In the genomic region with DNA sequence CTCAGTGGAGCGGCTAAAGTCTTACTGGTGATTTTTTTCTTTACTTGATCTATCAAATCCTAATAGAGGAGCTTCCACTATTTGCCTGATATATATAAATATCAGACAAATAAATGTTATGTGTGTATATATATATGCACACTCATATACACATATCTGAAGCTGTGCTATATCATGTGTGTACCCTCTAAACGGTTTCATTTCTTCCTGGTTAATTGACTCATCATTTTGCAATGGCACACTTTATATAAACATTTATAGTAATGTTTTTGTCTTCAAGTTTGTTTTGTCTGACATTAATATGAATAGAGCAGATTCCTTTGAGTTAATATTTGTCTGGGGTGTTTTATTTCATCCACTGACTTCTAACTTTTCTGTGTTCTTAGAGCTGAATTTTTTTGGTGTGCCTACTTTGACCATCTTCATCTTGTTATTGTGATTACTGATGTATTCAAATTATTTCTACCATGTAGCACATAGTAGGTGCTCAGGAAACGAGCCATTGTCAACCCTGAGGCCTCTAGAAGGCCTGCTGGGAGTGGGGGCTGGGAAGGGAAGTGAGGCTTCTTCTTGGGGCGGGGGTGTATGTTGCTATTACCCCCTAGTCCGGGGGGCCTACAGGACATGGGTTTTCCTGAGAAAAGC, we compare ENCODE assay signal across 9 cellular contexts.
DNase-seq lines count a peak whose midpoint lies in the region; ATAC-seq and TF ChIP-seq lines count a peak whose summit lies in the region.
"Had no signal": no experiment of that assay in that cellular context is flagged by ENCODE, and none has a peak within 500 bp of the region (broad histone marks: within the 10 kb centered on the region; RNA-seq: fewer than 3 reads in every experiment).

No MANE protein-coding gene starts in this region.

- TF ChIP-seq CTCF in PC-3 (conservative IDR thresholded peaks at IDR 0.05; ENCODE audit: low read depth, low read length) (no peak), psoas muscle (IDR thresholded peaks at IDR 0.05) (no peak), Calu3 (IDR thresholded peaks at IDR 0.05; ENCODE audit: unreplicated experiment) (no peak)

- BruUV-seq in PC-3 (replicated peaks; lab: Mats Ljungman, UMichigan) (no TSS peak), Calu3 (replicated peaks; lab: Mats Ljungman, UMichigan) (no TSS peak)

- peaks cover 25% of the 10 kb centered on the region for H3K4me1 ChIP-seq in CD4-positive, alpha-beta memory T cell (ENCODE audit: insufficient read depth, low read length)
- peaks cover 5% of the 10 kb centered on the region; the same call in 1 of the 2 replicates for H3K4me1 ChIP-seq in PC-3 (ENCODE audit: insufficient read depth, low read length)
- peaks cover 4 to 12% of the 10 kb centered on the region in 2 donors for H3K4me1 ChIP-seq in duodenal mucosa (ENCODE audit: control insufficient read depth in 1 of 2, insufficient read depth in 2 of 2, low read length in 2 of 2)
- H3K4me1 ChIP-seq in psoas muscle: peaks cover 3% of the 10 kb centered on the region

- no peaks in the 10 kb centered on the region for H4K20me1 ChIP-seq in PC-3 (ENCODE audit: low read length)

- no peak overlapping the region for H3K4me2 ChIP-seq in PC-3 (ENCODE audit: low read length)

- peaks cover 2 to 47% (median 11%) of the 10 kb centered on the region in 4 donors for H3K4me1 Mint-ChIP-seq in CD4-positive, alpha-beta memory T cell
- H3K4me1 Mint-ChIP-seq in Calu3 (ENCODE audit: low read depth, unreplicated experiment): peaks cover 41% of the 10 kb centered on the region

- peaks cover 0 to 2% (median 0%) of the 10 kb centered on the region in 8 donors for H3K9me3 Mint-ChIP-seq in CD4-positive, alpha-beta memory T cell
- no peaks in the 10 kb centered on the region for H3K9me3 Mint-ChIP-seq in Calu3 (ENCODE audit: low read depth, unreplicated experiment)

- H3K9ac ChIP-seq in PC-3 (ENCODE audit: low read length) (no peak overlapping the region), duodenal mucosa (ENCODE audit: low read depth in 1 of 2, low read length in 2 of 2) (no peak overlapping the region)

- peak overlapping the region in 2 of 8 donors; percentile 8 to 49 for H3K4me3 Mint-ChIP-seq in CD4-positive, alpha-beta memory T cell
- H3K4me3 Mint-ChIP-seq in Calu3 (ENCODE audit: low read depth, unreplicated experiment): no peak overlapping the region

- H3F3A ChIP-seq in PC-3 (ENCODE audit: low read length, unreplicated experiment): no peaks in the 10 kb centered on the region

- no peaks in the 10 kb centered on the region for H3K9me3 ChIP-seq in CD4-positive, alpha-beta memory T cell (ENCODE audit: control insufficient read depth in 1 of 2, low read length in 2 of 2)
- peaks cover 14% of the 10 kb centered on the region for H3K9me3 ChIP-seq in PC-3 (ENCODE audit: low read length)
- no peaks in the 10 kb centered on the region for H3K9me3 ChIP-seq in duodenal mucosa (ENCODE audit: control insufficient read depth in 1 of 2, low read length in 2 of 2)
- H3K9me3 ChIP-seq in psoas muscle: peaks cover 7% of the 10 kb centered on the region

- no peaks in the 10 kb centered on the region for H3K9me2 ChIP-seq in PC-3 (replicated peaks; ENCODE audit: low read length)

- H3K27ac Mint-ChIP-seq in CD4-positive, alpha-beta memory T cell: peak overlapping the region in 6 of 7 donors; percentile 50 to 88 (median 70)
- no peak overlapping the region for H3K27ac Mint-ChIP-seq in Calu3 (ENCODE audit: unreplicated experiment)

- no peak overlapping the region for H2AFZ ChIP-seq in PC-3 (ENCODE audit: low read length)

- CTCF ChIA-PET in CD4-positive, alpha-beta memory T cell (lab: Charles Lee; ENCODE audit: partially characterized antibody): interaction anchor here (1.4 kb wide), 1 partner anchor 12 kb away, joined by 3 read pairs; no protein-coding TSS in a partner anchor
- CTCF ChIA-PET in PC-3 (lab: Charles Lee) (no interaction called here), Calu3 (lab: Charles Lee) (no interaction called here)

- no peak for DNase-seq in CD4-positive, alpha-beta memory T cell
- DNase-seq in PC-3: peak; percentile 29
- DNase-seq in psoas muscle: no peak
- no peak for DNase-seq in left colon
- DNase-seq in dedifferentiated amniotic fluid mesenchymal stem cell (ENCODE audit: extremely low spot score): no peak
- DNase-seq in Calu3: no peak
- DNase-seq: Karpas-422 had no signal

- no peak overlapping the region for H3K4me3 ChIP-seq in CD4-positive, alpha-beta memory T cell (ENCODE audit: low read length in 2 of 2)
- no peak overlapping the region for H3K4me3 ChIP-seq in PC-3 (ENCODE audit: low read length)
- H3K4me3 ChIP-seq in duodenal mucosa (ENCODE audit: low read depth in 1 of 2, low read length in 2 of 2): no peak overlapping the region
- no peak overlapping the region for H3K4me3 ChIP-seq in psoas muscle

- no peaks in the 10 kb centered on the region for H3K27me3 Mint-ChIP-seq in CD4-positive, alpha-beta memory T cell
- no peaks in the 10 kb centered on the region for H3K27me3 Mint-ChIP-seq in Calu3 (ENCODE audit: unreplicated experiment)

- POLR2A ChIA-PET in CD4-positive, alpha-beta memory T cell (lab: Charles Lee; ENCODE audit: partially characterized antibody): no interaction called here
- POLR2A ChIA-PET in PC-3 (lab: Charles Lee; ENCODE audit: unreplicated experiment): interaction anchor here (0.6 kb wide), 1 partner anchor 47 kb away, joined by 3 read pairs; no protein-coding TSS in a partner anchor

- H3K36me3 ChIP-seq in CD4-positive, alpha-beta memory T cell (ENCODE audit: insufficient read depth, low read length): no peaks in the 10 kb centered on the region
- H3K36me3 ChIP-seq in PC-3 (ENCODE audit: low read depth, low read length) (0 out of 2 replicates have a peak, but pooled peaks cover 4% of the 10 kb centered on the region), duodenal mucosa (ENCODE audit: control insufficient read depth in 1 of 2, insufficient read depth in 2 of 2, low read length in 2 of 2) (no peaks in the 10 kb centered on the region), psoas muscle (ENCODE audit: insufficient read depth in 1 of 2, low read depth in 1 of 2) (no peaks in the 10 kb centered on the region)

- H3K36me3 Mint-ChIP-seq in CD4-positive, alpha-beta memory T cell: no peaks in the 10 kb centered on the region
- H3K36me3 Mint-ChIP-seq in Calu3 (ENCODE audit: insufficient read depth, unreplicated experiment): no peaks in the 10 kb centered on the region

- intact Hi-C loops in CD4-positive, alpha-beta memory T cell (cut with micrococcal nuclease): no loop called here
- intact Hi-C loops in PC-3 (cut with micrococcal nuclease): no loop called here
- intact Hi-C loops in psoas muscle (cut with DNase I): no loop called here
- intact Hi-C loops in left colon (cut with DNase I, micrococcal nuclease): no loop called here
- intact Hi-C loops in Calu3 (cut with micrococcal nuclease; ENCODE audit: unreplicated experiment): no loop called here

- H3K27ac ChIP-seq in CD4-positive, alpha-beta memory T cell (ENCODE audit: low read depth, low read length): no peak overlapping the region
- no peak overlapping the region for H3K27ac ChIP-seq in PC-3 (ENCODE audit: low read length)
- H3K27ac ChIP-seq in duodenal mucosa (ENCODE audit: low read depth, low read length): peak overlapping the region; percentile 35
- peak overlapping the region; percentile 65 for H3K27ac ChIP-seq in psoas muscle

- no peaks in the 10 kb centered on the region for H3K27me3 ChIP-seq in CD4-positive, alpha-beta memory T cell (ENCODE audit: insufficient read depth, low read length)
- H3K27me3 ChIP-seq in PC-3 (ENCODE audit: low read length) (no peaks in the 10 kb centered on the region), duodenal mucosa (ENCODE audit: control insufficient read depth in 1 of 2, insufficient read depth in 2 of 2, low read length in 2 of 2) (no peaks in the 10 kb centered on the region), psoas muscle (ENCODE audit: insufficient read depth in 3 of 3, low read length in 2 of 3) (no peaks in the 10 kb centered on the region)

- 63 to 69% (median 66%) methylated on average over 5 of the region's 5 CpGs for WGBS in psoas muscle, 3 donors

- no peaks in the 10 kb centered on the region for H3K79me2 ChIP-seq in PC-3 (ENCODE audit: low read length)

- ATAC-seq in PC-3: peak; percentile 46
- no peak for ATAC-seq in psoas muscle
- ATAC-seq in left colon: no peak
- ATAC-seq in esophagus mucosa: no peak

Comparison
In these comparisons a context has a peak if more than half of its experiments do, and no peak if none do; other contexts are left out.
1. H3K27ac ChIP-seq: peak in duodenal mucosa (single experiment) and psoas muscle (single experiment); none in CD4-positive, alpha-beta memory T cell (single experiment) and PC-3 (single experiment).